In genomic region chr18:70636991-70637390, GRCh38 we compare ENCODE assay signal across 20 cellular contexts.
A peak's percentile ranks its signal among the peaks of the same experiment; 100 is the strongest.
DNase-seq lines count a peak whose midpoint lies in the region; ATAC-seq, FAIRE-seq and TF ChIP-seq lines count a peak whose summit lies in the region.
"Had no signal": no experiment of that assay in that cellular context is flagged by ENCODE, and none has a peak within 500 bp of the region (broad histone marks: within the 10 kb centered on the region; RNA-seq: fewer than 3 reads in every experiment).

No MANE protein-coding gene starts in this region.

- ATAC-seq in Right ventricle myocardium superior (ENCODE audit: poor library complexity): peak; percentile 38
- ATAC-seq: SK-N-SH treated with all-trans-retinoic acid at 6 μM for 48 hours had no signal

- H3K9me2 ChIP-seq in GM23248 (ENCODE audit: insufficient read depth): no peaks in the 10 kb centered on the region

- WGBS in GM23248 (ENCODE audit: low coverage in 1 of 2, low lambda C conversion rate in 2 of 2, missing lambda C conversion rate in 2 of 2), 2 experiments: 5 to 8% methylated on average over 1 of the region's 1 CpG
- WGBS in lower leg skin, 2 donors: 72 to 81% methylated on average over 1 of the region's 1 CpG

- H3K27me3 ChIP-seq in right atrium auricular region: no peaks in the 10 kb centered on the region
- H3K27me3 ChIP-seq in GM23248 (replicated peaks; ENCODE audit: insufficient read depth): no peaks in the 10 kb centered on the region
- H3K27me3 ChIP-seq: BLaER1 had no signal

- no peak overlapping the region for H3K9ac ChIP-seq in GM23248
- H3K9ac ChIP-seq: BLaER1 had no signal

- H3K4me1 ChIP-seq in right atrium auricular region (no peaks in the 10 kb centered on the region), GM23248 (ENCODE audit: insufficient read depth) (no peaks in the 10 kb centered on the region)
- H3K4me1 ChIP-seq: BLaER1, Caco-2 had no signal

- no peak for FAIRE-seq in urothelium cell line (lab: Jason Lieb, UNC)
- FAIRE-seq: G401.6, GM12892 had no signal

- TF ChIP-seq POLR2A in lower leg skin (IDR thresholded peaks at IDR 0.05): no peak

- no peaks in the 10 kb centered on the region for H3K79me2 ChIP-seq in GM23248 (ENCODE audit: insufficient read depth)

- H3K36me3 ChIP-seq in right atrium auricular region: no peaks in the 10 kb centered on the region
- no peaks in the 10 kb centered on the region for H3K36me3 ChIP-seq in GM23248 (ENCODE audit: low read depth)
- H3K36me3 ChIP-seq: BLaER1 had no signal

- in situ Hi-C loops in GM23248 (cut with MboI): no loop called here

- no peak overlapping the region for H3K27ac ChIP-seq in right atrium auricular region
- no peak overlapping the region for H3K27ac ChIP-seq in GM23248
- H3K27ac ChIP-seq: BLaER1 had no signal

- H2AFZ ChIP-seq in GM23248: no peak overlapping the region

- no peak overlapping the region for H3K4me2 ChIP-seq in GM23248 (ENCODE audit: unreplicated experiment)
- H3K4me2 ChIP-seq: BLaER1 had no signal

- no peaks in the 10 kb centered on the region for H4K20me1 ChIP-seq in GM23248 (ENCODE audit: insufficient read depth)
- H4K20me1 ChIP-seq: BLaER1 had no signal

- intact Hi-C loops in Right ventricle myocardium superior (cut with DNase I) (no loop called here), lower leg skin (cut with DNase I; ENCODE audit: low total_unique reads) (no loop called here)

- no peaks in the 10 kb centered on the region for H3K9me3 ChIP-seq in right atrium auricular region
- H3K9me3 ChIP-seq in GM23248 (ENCODE audit: low read depth): no peaks in the 10 kb centered on the region
- H3K9me3 ChIP-seq: BLaER1, Caco-2 had no signal

- TF ChIP-seq CTCF in right atrium auricular region (IDR thresholded peaks at IDR 0.05) (no peak), lower leg skin (IDR thresholded peaks at IDR 0.05) (no peak)

- H3K4me3 ChIP-seq in right atrium auricular region (no peak overlapping the region), GM23248 (no peak overlapping the region), lower leg skin (ENCODE audit: low read depth, poor library complexity, severe bottlenecking) (no peak overlapping the region)
- H3K4me3 ChIP-seq: BLaER1 had no signal

- no peak for DNase-seq in Right ventricle myocardium superior
- no peak for DNase-seq in right atrium auricular region (ENCODE audit: low spot score)
- DNase-seq in GM23248: peak; percentile 26
- peak; percentile 13 for DNase-seq in T1000 (lab: John Stamatoyannopoulos, UW)
- DNase-seq in urothelium cell line (ENCODE audit: low spot score): peak; percentile 49
- DNase-seq in lower leg skin (ENCODE audit: low spot score in 2 of 2): no peak
- no peak for DNase-seq in NK-92 (lab: John Stamatoyannopoulos, UW; ENCODE audit: unreplicated experiment)
- DNase-seq: Caco-2; CD4-positive, alpha-beta T cell; MV-4-11; NCI-H1105 treated with DMSO at 0.1 percent for 48 hours; NCI-H1694 treated with DMSO at 0.1 percent for 48 hours; NCI-H2081 treated with DMSO at 0.1 percent for 48 hours; NCI-H2171 treated with DMSO at 0.1 percent for 48 hours; NCI-H446 treated with DMSO at 0.1 percent for 48 hours; NCI-H526 treated with DMSO at 0.1 percent for 48 hours had no signal

- no peaks in the 10 kb centered on the region for H3F3A ChIP-seq in GM23248 (ENCODE audit: insufficient read depth)

Comparison
In these comparisons a context has a peak if more than half of its experiments do, and no peak if none do; other contexts are left out.
1. DNase-seq: peak in GM23248 (single experiment), T1000 (single experiment) and urothelium cell line (single experiment); none in Right ventricle myocardium superior (single experiment), right atrium auricular region (single experiment), lower leg skin (0 of 2) and NK-92 (single experiment).